In the genomic region with DNA sequence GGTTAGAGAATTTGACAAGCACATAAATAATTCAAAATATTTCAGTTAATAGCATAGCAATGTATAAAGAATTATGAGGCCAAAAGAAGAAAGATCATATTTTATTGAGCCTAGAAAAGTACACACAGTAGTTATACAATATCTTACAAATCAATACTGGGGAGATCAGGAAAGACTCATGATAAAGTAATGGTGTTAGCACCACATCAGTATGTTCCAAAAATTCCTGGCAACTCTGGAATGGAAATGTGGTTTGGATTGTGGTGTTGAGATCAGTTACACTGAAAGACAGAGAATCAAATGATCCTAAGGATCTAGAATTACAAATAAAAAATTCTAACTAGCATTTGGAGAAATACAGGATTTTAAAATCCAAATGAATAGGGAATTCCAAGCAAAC, we compare ENCODE assay signal across 23 cellular contexts.
DNase-seq lines count a peak whose midpoint lies in the region; ATAC-seq lines count a peak whose summit lies in the region.
"Had no signal": no experiment of that assay in that cellular context is flagged by ENCODE, and none has a peak within 500 bp of the region (broad histone marks: within the 10 kb centered on the region; RNA-seq: fewer than 3 reads in every experiment).

No MANE protein-coding gene starts in this region.

- no peak overlapping the region for H2BK15ac ChIP-seq in mesenchymal stem cell (ENCODE audit: low read depth, poor library complexity, severe bottlenecking)

- no peak overlapping the region for H3K23ac ChIP-seq in mesenchymal stem cell (ENCODE audit: low read length in 2 of 2)

- H4K8ac ChIP-seq in mesenchymal stem cell (ENCODE audit: low read length): no peak overlapping the region

- H3K4me3 ChIP-seq in mesenchymal stem cell (ENCODE audit: insufficient read depth in 1 of 2, low read depth in 1 of 2, low read length in 2 of 2): no peak overlapping the region
- H3K4me3 ChIP-seq: A549, K562 had no signal

- peaks cover 10% of the 10 kb centered on the region for H3K9me3 ChIP-seq in mesenchymal stem cell (ENCODE audit: control insufficient read depth, low read length)

- no peak overlapping the region for H3K27ac ChIP-seq in mesenchymal stem cell (ENCODE audit: low read length, poor library complexity, severe bottlenecking)
- H3K27ac ChIP-seq: A549, C4-2B, RWPE1 had no signal

- no peak overlapping the region for H2BK5ac ChIP-seq in mesenchymal stem cell (ENCODE audit: low read depth, low read length, poor library complexity, severe bottlenecking)

- peak; percentile 58 for DNase-seq in M059J (ENCODE audit: low read depth)
- peak; percentile 53 for DNase-seq in astrocyte of the hippocampus (ENCODE audit: low read depth, low spot score)
- peak; percentile 11 for DNase-seq in mesenchymal stem cell
- DNase-seq in NCI-H2196 treated with DMSO at 0.1 percent for 48 hours (lab: John Stamatoyannopoulos, UW; ENCODE audit: unreplicated experiment): no peak
- DNase-seq in NCI-H1092 (lab: John Stamatoyannopoulos, UW): no peak
- no peak for DNase-seq in NCI-H187 treated with DMSO at 0.1 percent for 48 hours (lab: John Stamatoyannopoulos, UW)
- DNase-seq: Calu3; CD8-positive, alpha-beta memory T cell; DMS79 treated with DMSO at 0.1 percent for 48 hours; GF-D8; Kasumi-1; MV-4-11; NCI-H1105 treated with DMSO at 0.1 percent for 48 hours; NCI-H146; NCI-H2029; NCI-H446 treated with DMSO at 0.1 percent for 48 hours; NCI-H526 treated with DMSO at 0.1 percent for 48 hours; SHP77 had no signal

- no peak overlapping the region for H2AFZ ChIP-seq in mesenchymal stem cell (ENCODE audit: low read depth, low read length)

- H3K36me3 ChIP-seq in mesenchymal stem cell (ENCODE audit: control insufficient read depth in 1 of 2, insufficient read depth in 2 of 2, low read depth in 1 of 2, low read length in 2 of 2): no peaks in the 10 kb centered on the region

- H3K18ac ChIP-seq in mesenchymal stem cell (ENCODE audit: low read depth in 1 of 2, low read length in 2 of 2): no peak overlapping the region

- no peak overlapping the region for H3K14ac ChIP-seq in mesenchymal stem cell (ENCODE audit: low read length in 2 of 2)

- no peak overlapping the region for H4K91ac ChIP-seq in mesenchymal stem cell (ENCODE audit: low read length)

- H3K27me3 ChIP-seq in mesenchymal stem cell (ENCODE audit: control insufficient read depth in 1 of 2, insufficient read depth in 1 of 2, low read length in 2 of 2): no peaks in the 10 kb centered on the region

- H3K4me2 ChIP-seq in mesenchymal stem cell (ENCODE audit: low read length, poor library complexity, severe bottlenecking): no peak overlapping the region
- H3K4me2 ChIP-seq: A549 had no signal

- no peaks in the 10 kb centered on the region for H3K4me1 ChIP-seq in mesenchymal stem cell (ENCODE audit: control insufficient read depth, insufficient read depth, low read depth, low read length)
- H3K4me1 ChIP-seq: A549 had no signal

- no peak for ATAC-seq in HG03565 (IDR thresholded peaks at IDR 0.05; ENCODE audit: unreplicated experiment)
- ATAC-seq: A549 had no signal

- H3K79me1 ChIP-seq in mesenchymal stem cell (replicated peaks; ENCODE audit: low read length, poor library complexity, severe bottlenecking): no peaks in the 10 kb centered on the region

- H2AK5ac ChIP-seq in mesenchymal stem cell (ENCODE audit: low read length, severe bottlenecking): no peak overlapping the region

- no peak overlapping the region for H2BK120ac ChIP-seq in mesenchymal stem cell (ENCODE audit: low read depth, low read length)

- H3K4ac ChIP-seq in mesenchymal stem cell (ENCODE audit: low read depth in 1 of 2, low read length in 2 of 2): no peak overlapping the region

- H2BK12ac ChIP-seq in mesenchymal stem cell (ENCODE audit: low read length in 2 of 2): no peak overlapping the region

- H3K9ac ChIP-seq in mesenchymal stem cell (ENCODE audit: low read length): no peak overlapping the region

Comparison
In these comparisons a context has a peak if more than half of its experiments do, and no peak if none do; other contexts are left out.
1. DNase-seq: peak in M059J (single experiment), astrocyte of the hippocampus (single experiment) and mesenchymal stem cell (single experiment); none in NCI-H2196 treated with DMSO at 0.1 percent for 48 hours (single experiment), NCI-H1092 (single experiment) and NCI-H187 treated with DMSO at 0.1 percent for 48 hours (single experiment).